In the genomic region with DNA sequence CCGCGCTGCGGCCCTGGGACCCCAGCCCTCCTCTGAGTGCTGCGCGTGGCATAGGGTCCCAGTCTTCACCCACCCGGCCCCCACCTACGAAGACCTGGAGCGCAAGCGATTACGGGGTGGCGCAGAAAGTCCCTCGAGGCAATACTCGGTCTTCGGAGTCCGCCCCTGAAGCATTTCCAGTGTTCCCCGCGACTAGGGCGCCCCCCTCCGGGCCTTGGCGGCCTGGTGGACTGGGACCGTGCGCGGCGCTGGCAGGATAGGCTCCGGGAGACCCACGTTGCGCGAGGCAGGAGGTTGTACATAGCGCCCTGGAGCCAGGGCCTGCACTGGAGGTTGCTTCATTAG, we compare ENCODE assay signal across 8 cellular contexts. TPM values are rescaled to one million over a fixed set of nuclear protein-coding genes. Genes with fewer than 3 reads are reported as not detected.
A peak's percentile ranks its signal among the peaks of the same experiment; 100 is the strongest.
DNase-seq lines count a peak whose midpoint lies in the region; TF ChIP-seq lines count a peak whose summit lies in the region.

No MANE protein-coding gene starts in this region.

- no peaks in the 10 kb centered on the region for H3K9me2 ChIP-seq in MM.1S (replicated peaks; ENCODE audit: insufficient read depth, low read length)

- peaks cover 21% of the 10 kb centered on the region for H3F3A ChIP-seq in MM.1S (ENCODE audit: insufficient read depth, low read length)

- in situ Hi-C loops in SK-MEL-5 (cut with HindIII; ENCODE audit: low pct_unique_long_range_greater_than_20kb, low sequenced_read_pairs), result no loop called here

- peak overlapping the region; percentile 98 for H3K4me3 ChIP-seq in MM.1S (ENCODE audit: low read length)
- peak overlapping the region; percentile 98 for H3K4me3 ChIP-seq in osteoblast (ENCODE audit: insufficient read depth, low read length)
- peak overlapping the region; percentile 59 for H3K4me3 ChIP-seq in thymus (ENCODE audit: low read length)

- H4K20me1 ChIP-seq in MM.1S (ENCODE audit: insufficient read depth, low read length), result no peaks in the 10 kb centered on the region; the same call in 1 of the 2 replicates
- no peaks in the 10 kb centered on the region for H4K20me1 ChIP-seq in osteoblast (ENCODE audit: insufficient read depth, low read length)

- H3K4me3 Mint-ChIP-seq in activated naive CD4-positive, alpha-beta T cell treated with anti-CD3 and anti-CD28 coated beads, Interleukin-2, amount 10 ng/mL, durations not matched to agents 7 days and 5 days, result peak overlapping the region; percentile 90

- TF ChIP-seq CTCF in MM.1S (IDR thresholded peaks at IDR 0.05; ENCODE audit: low read length), result peak; percentile 81
- peak; percentile 74 for TF ChIP-seq CTCF in osteoblast (IDR thresholded peaks at IDR 0.05; ENCODE audit: extremely low read depth, low read depth, low read length)

- H3K79me2 ChIP-seq in MM.1S (ENCODE audit: low read length), result peaks cover 35% of the 10 kb centered on the region
- H3K79me2 ChIP-seq in osteoblast (ENCODE audit: insufficient read depth, low read length), result peaks cover 40% of the 10 kb centered on the region

- H3K27ac ChIP-seq in MM.1S (ENCODE audit: low read length) (peak overlapping the region; percentile 84), osteoblast (ENCODE audit: low read depth, low read length) (peak overlapping the region; percentile 84), thymus (ENCODE audit: low read depth) (peak overlapping the region; percentile 88)

- CTCF ChIA-PET in activated naive CD4-positive, alpha-beta T cell treated with anti-CD3 and anti-CD28 coated beads, Interleukin-2, amount 10 ng/mL, durations not matched to agents 7 days and 5 days (lab: Charles Lee), result interaction anchor here (0.7 to 9.6 kb wide), 46 partner anchors 9 to 241 kb away, joined by 3 to 426 read pairs (median 6); no protein-coding TSS in a partner anchor

- peaks cover 12% of the 10 kb centered on the region for H3K36me3 Mint-ChIP-seq in activated naive CD4-positive, alpha-beta T cell treated with anti-CD3 and anti-CD28 coated beads, Interleukin-2, amount 10 ng/mL, durations not matched to agents 7 days and 5 days

- peak overlapping the region; percentile 100 for H2AFZ ChIP-seq in MM.1S (ENCODE audit: low read length)
- peak overlapping the region; percentile 98 for H2AFZ ChIP-seq in osteoblast (ENCODE audit: low read length)

- peak overlapping the region; percentile 81 for H3K4me2 ChIP-seq in MM.1S (ENCODE audit: low read depth, low read length)
- H3K4me2 ChIP-seq in osteoblast (ENCODE audit: insufficient read depth, low read length), result peak overlapping the region; percentile 88

- DNase-seq in GM03348 (ENCODE audit: low spot score) (peak; percentile 93), HCEC 1CT (peak; percentile 85), MM.1S (peak; percentile 88), SK-MEL-5 (ENCODE audit: low read depth, low spot score) (peak; percentile 83), globus pallidus (ENCODE audit: low spot score) (peak; percentile 76), osteoblast (ENCODE audit: insufficient read length, low spot score, missing footprints) (peak; percentile 91)
- DNase-seq in activated naive CD4-positive, alpha-beta T cell treated with anti-CD3 and anti-CD28 coated beads, Interleukin-2, amount 10 ng/mL, durations not matched to agents 7 days and 5 days, result peak; percentile 95

- H3K4me1 Mint-ChIP-seq in activated naive CD4-positive, alpha-beta T cell treated with anti-CD3 and anti-CD28 coated beads, Interleukin-2, amount 10 ng/mL, durations not matched to agents 7 days and 5 days, result peaks cover 31% of the 10 kb centered on the region

- peaks cover 3% of the 10 kb centered on the region for H3K27me3 Mint-ChIP-seq in activated naive CD4-positive, alpha-beta T cell treated with anti-CD3 and anti-CD28 coated beads, Interleukin-2, amount 10 ng/mL, durations not matched to agents 7 days and 5 days

- H3K27me3 ChIP-seq in MM.1S (replicated peaks; ENCODE audit: insufficient read depth, low read length), result no peaks in the 10 kb centered on the region
- H3K27me3 ChIP-seq in osteoblast (ENCODE audit: insufficient read depth, low read length), result no peaks in the 10 kb centered on the region
- H3K27me3 ChIP-seq in thymus (ENCODE audit: control insufficient read depth, insufficient read depth), result no peaks in the 10 kb centered on the region

- peaks cover 3% of the 10 kb centered on the region for H3K9me3 Mint-ChIP-seq in activated naive CD4-positive, alpha-beta T cell treated with anti-CD3 and anti-CD28 coated beads, Interleukin-2, amount 10 ng/mL, durations not matched to agents 7 days and 5 days

- no peaks in the 10 kb centered on the region for H3K36me3 ChIP-seq in MM.1S (replicated peaks; ENCODE audit: insufficient read depth, low read length)
- no peaks in the 10 kb centered on the region for H3K36me3 ChIP-seq in osteoblast (ENCODE audit: insufficient read depth, low read length)
- H3K36me3 ChIP-seq in thymus (ENCODE audit: control insufficient read depth, insufficient read depth), result no peaks in the 10 kb centered on the region

- peak overlapping the region; percentile 96 for H3K27ac Mint-ChIP-seq in activated naive CD4-positive, alpha-beta T cell treated with anti-CD3 and anti-CD28 coated beads, Interleukin-2, amount 10 ng/mL, durations not matched to agents 7 days and 5 days

- under 1% methylated on average over 29 of the region's 29 CpGs for WGBS in thymus

- H3K4me1 ChIP-seq in MM.1S (ENCODE audit: low read length) (peaks cover 16% of the 10 kb centered on the region), osteoblast (ENCODE audit: insufficient read depth, low read length) (peaks cover 17% of the 10 kb centered on the region), thymus (ENCODE audit: control insufficient read depth, insufficient read depth, low read length) (peaks cover 6% of the 10 kb centered on the region)

- H3K9ac ChIP-seq in MM.1S (ENCODE audit: low read length), result peak overlapping the region; percentile 87

- no peaks in the 10 kb centered on the region for H3K9me3 ChIP-seq in MM.1S (replicated peaks; ENCODE audit: insufficient read depth, low read length)
- no peaks in the 10 kb centered on the region for H3K9me3 ChIP-seq in osteoblast (ENCODE audit: low read depth, low read length)
- no peaks in the 10 kb centered on the region for H3K9me3 ChIP-seq in thymus (ENCODE audit: control insufficient read depth)

RNA-seq across cellular contexts. Expression of gene MAP3K5, which starts 0.6 kb away (rescaled TPM):
- 0.55 and 0.75 TPM in 2 replicates for total RNA-seq in SK-MEL-5 (2014; rRNA removed; shearing (Covaris generic))
- polyA plus RNA-seq in SK-MEL-5 (2015; cell fraction: cytosol; rRNA removed), result 0.76 and 1.7 TPM in 2 replicates
- 0.05 and 1.3 TPM in 2 replicates for polyA plus RNA-seq in SK-MEL-5 (2015; cell fraction: nucleus; rRNA removed)
- total RNA-seq in osteoblast, result 7.4 and 8.3 TPM in 2 replicates
- 23.0 TPM for polyA plus RNA-seq in thymus

RNA-seq across cellular contexts. Expression of gene PEX7, which starts 29.5 kb away (rescaled TPM):
- 9.6 and 11.1 TPM in 2 replicates for total RNA-seq in SK-MEL-5 (2014; rRNA removed; shearing (Covaris generic))
- polyA plus RNA-seq in SK-MEL-5 (2015; cell fraction: cytosol; rRNA removed), result 11.5 and 12.5 TPM in 2 replicates
- 2.4 and 3.6 TPM in 2 replicates for polyA plus RNA-seq in SK-MEL-5 (2015; cell fraction: nucleus; rRNA removed)
- 5.4 and 9.1 TPM in 2 replicates for total RNA-seq in osteoblast
- polyA plus RNA-seq in thymus, result 8.4 TPM

Comparison
In these comparisons a context has a peak if more than half of its experiments do, and no peak if none do; other contexts are left out.
1. Peak in every context shown above with its lines: DNase-seq, H3K4me3 ChIP-seq and H3K27ac ChIP-seq.